In genomic region chr4:159515314-159516025, GRCh38 we compare ENCODE assay signal across 29 cellular contexts.
"Had no signal": no experiment of that assay in that cellular context is flagged by ENCODE, and none has a peak within 500 bp of the region (broad histone marks: within the 10 kb centered on the region; RNA-seq: fewer than 3 reads in every experiment).

No MANE protein-coding gene starts in this region.

- H3K27ac ChIP-seq: left lung, lower lobe of right lung, pancreas, prostate gland, sigmoid colon, spleen, suprapubic skin, thoracic aorta, tibial artery, uterus had no signal

- H3K9me3 ChIP-seq: left lung, lower lobe of right lung, pancreas, prostate gland, sigmoid colon, spleen, suprapubic skin, thoracic aorta, tibial artery, uterus had no signal

- H3K36me3 Mint-ChIP-seq: immature natural killer cell; mesothelial cell of epicardium; naive B cell; stimulated activated effector memory CD8-positive, alpha-beta T cell treated with anti-CD3 and anti-CD28 coated beads, Interleukin-12 subunit alpha, Interleukin-12 subunit beta, amount 100 ng/mL, for 72 hours had no signal

- H3K4me1 ChIP-seq: left lung, lower lobe of right lung, pancreas, prostate gland, sigmoid colon, spleen, suprapubic skin, uterus had no signal

- FAIRE-seq: islet of Langerhans, kidney, pancreas, small intestine had no signal

- H3K4me1 Mint-ChIP-seq: immature natural killer cell; naive B cell; stimulated activated effector memory CD8-positive, alpha-beta T cell treated with anti-CD3 and anti-CD28 coated beads, Interleukin-12 subunit alpha, Interleukin-12 subunit beta, amount 100 ng/mL, for 72 hours had no signal

- ATAC-seq: left colon; left lung; lower lobe of right lung; natural killer cell treated with Interleukin-12 subunit alpha and Interleukin-12 subunit beta and Interleukin-15 and Interleukin-18, amount 100 ng/mL, for 72 hours; pancreas; right cardiac atrium; stimulated activated effector memory CD8-positive, alpha-beta T cell treated with anti-CD3 and anti-CD28 coated beads, Interleukin-12 subunit alpha, Interleukin-12 subunit beta, amount 100 ng/mL, for 72 hours had no signal

- DNase-seq: hypothalamus; immature natural killer cell; kidney; left colon; left lung; lower lobe of right lung; mesendoderm; naive B cell; nucleus accumbens; pancreas; posterior cingulate gyrus; retina; right cardiac atrium; sigmoid colon; small intestine; spleen; stimulated activated CD4-positive, alpha-beta T cell treated with anti-CD3 and anti-CD28 coated beads, Interleukin-4, amount 100 ng/mL, for 24 hours; stimulated activated naive CD4-positive, alpha-beta T cell; tibial artery; trophoblast cell; uterus had no signal

- H3K4me3 ChIP-seq: left lung, lower lobe of right lung, pancreas, prostate gland, sigmoid colon, spleen, suprapubic skin, thoracic aorta, tibial artery, uterus had no signal

- H3K4me3 Mint-ChIP-seq: immature natural killer cell; mesothelial cell of epicardium; naive B cell; natural killer cell treated with Interleukin-12 subunit alpha and Interleukin-12 subunit beta and Interleukin-15 and Interleukin-18, amount 100 ng/mL, for 72 hours; stimulated activated effector memory CD8-positive, alpha-beta T cell treated with anti-CD3 and anti-CD28 coated beads, Interleukin-12 subunit alpha, Interleukin-12 subunit beta, amount 100 ng/mL, for 72 hours; stimulated activated naive CD8-positive, alpha-beta T cell treated with anti-CD3 and anti-CD28 coated beads, Interleukin-15, Interleukin-2, amounts not matched to agents 100 ng/mL and 50 ng/mL, for 24 hours had no signal

- H3K27me3 ChIP-seq: left lung, pancreas, sigmoid colon, spleen, suprapubic skin, tibial artery, uterus had no signal

- H3K36me3 ChIP-seq: left lung, lower lobe of right lung, pancreas, prostate gland, sigmoid colon, spleen, suprapubic skin, thoracic aorta, tibial artery, uterus had no signal

- H3K27ac Mint-ChIP-seq: immature natural killer cell; mesothelial cell of epicardium; naive B cell; natural killer cell treated with Interleukin-12 subunit alpha and Interleukin-12 subunit beta and Interleukin-15 and Interleukin-18, amount 100 ng/mL, for 72 hours; stimulated activated effector memory CD8-positive, alpha-beta T cell treated with anti-CD3 and anti-CD28 coated beads, Interleukin-12 subunit alpha, Interleukin-12 subunit beta, amount 100 ng/mL, for 72 hours; stimulated activated naive CD8-positive, alpha-beta T cell treated with anti-CD3 and anti-CD28 coated beads, Interleukin-15, Interleukin-2, amounts not matched to agents 100 ng/mL and 50 ng/mL, for 24 hours had no signal
